ENCODE assay signal across 8 cellular contexts in the genomic region with DNA sequence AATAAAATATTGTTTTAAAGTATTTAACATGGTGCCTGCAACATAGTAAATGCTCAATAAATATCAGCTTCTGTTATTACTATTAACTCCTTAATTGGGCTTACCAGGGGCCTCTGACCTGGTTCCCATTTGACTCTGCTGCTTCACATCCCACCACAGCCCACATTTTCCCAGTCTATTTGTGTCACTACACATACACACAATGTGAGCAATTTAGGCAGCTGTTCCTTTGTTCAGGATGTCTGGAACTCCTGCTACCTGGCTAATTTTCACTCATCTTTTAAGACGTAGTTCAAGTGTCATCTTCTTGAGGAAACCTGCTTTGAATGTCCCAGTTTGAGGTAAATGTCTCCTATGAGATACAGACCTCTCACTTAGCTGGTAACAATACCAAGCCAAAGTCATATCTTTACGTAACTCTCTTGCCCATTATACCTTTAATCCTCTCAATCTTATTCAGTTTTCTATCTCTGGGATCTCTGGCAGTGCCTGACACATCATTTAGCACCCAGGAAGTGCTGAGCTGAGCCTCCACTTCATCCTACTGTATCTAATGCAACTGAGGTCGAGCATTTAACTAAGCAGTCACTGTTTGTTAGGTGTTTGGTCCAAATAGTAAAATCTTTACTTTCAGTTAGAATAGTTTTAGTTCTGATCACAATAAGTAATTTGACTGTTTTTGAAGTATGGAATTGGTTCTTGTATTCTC. TPM values are rescaled to one million over a fixed set of nuclear protein-coding genes. Genes with fewer than 3 reads are reported as not detected.
DNase-seq lines count a peak whose midpoint lies in the region; ATAC-seq and TF ChIP-seq lines count a peak whose summit lies in the region.

No MANE protein-coding gene starts in this region.

- no peak overlapping the region for H2BK12ac ChIP-seq in trophoblast cell (ENCODE audit: low read length)

- peak overlapping the region; percentile 64 for H3K9ac ChIP-seq in Loucy (ENCODE audit: low read depth, low read length, poor library complexity, severe bottlenecking)
- no peak overlapping the region for H3K9ac ChIP-seq in trophoblast cell (ENCODE audit: low read length)

- H3K4me3 ChIP-seq in CD4-positive, alpha-beta memory T cell (ENCODE audit: low read length in 2 of 2), result peak overlapping the region; percentile 9 to 84
- H3K4me3 ChIP-seq in Loucy (ENCODE audit: low read length, poor library complexity, severe bottlenecking) (peak overlapping the region; percentile 96), trophoblast cell (ENCODE audit: low read depth, low read length) (no peak overlapping the region)

- CTCF ChIA-PET in CD4-positive, alpha-beta memory T cell (lab: Charles Lee; ENCODE audit: partially characterized antibody), result interaction anchor here (0.7 to 9.0 kb wide), 9 partner anchors 10 to 47 kb away, joined by 3 to 75 read pairs (median 4); no protein-coding TSS in a partner anchor

- H3K79me2 ChIP-seq in Loucy (ENCODE audit: insufficient read depth, low read length) (peaks cover 96% of the 10 kb centered on the region), trophoblast cell (ENCODE audit: control insufficient read depth, insufficient read depth, low read length, poor library complexity) (peaks cover 26% of the 10 kb centered on the region)

- peak overlapping the region; percentile 90 to 99 (median 98) for H3K4me3 Mint-ChIP-seq in CD4-positive, alpha-beta memory T cell
- no peak overlapping the region for H3K4me3 Mint-ChIP-seq in nephron progenitor cell

- H3K9me3 Mint-ChIP-seq in CD4-positive, alpha-beta memory T cell, result peaks cover 0 to 2% (median 0%) of the 10 kb centered on the region in 8 donors
- no peaks in the 10 kb centered on the region for H3K9me3 Mint-ChIP-seq in nephron progenitor cell

- H3K4me1 Mint-ChIP-seq in CD4-positive, alpha-beta memory T cell, result peaks cover 61 to 80% (median 65%) of the 10 kb centered on the region in 4 donors
- peaks cover 5% of the 10 kb centered on the region for H3K4me1 Mint-ChIP-seq in nephron progenitor cell

- H3K36me3 ChIP-seq in CD4-positive, alpha-beta memory T cell (ENCODE audit: insufficient read depth, low read length), result no peaks in the 10 kb centered on the region
- H3K36me3 ChIP-seq in Loucy (ENCODE audit: insufficient read depth, low read length) (no peaks in the 10 kb centered on the region), trophoblast cell (ENCODE audit: control insufficient read depth in 1 of 2, insufficient read depth in 2 of 2, low read length in 2 of 2) (no peaks in the 10 kb centered on the region)

- H3K4ac ChIP-seq in trophoblast cell (ENCODE audit: low read depth, low read length), result peak overlapping the region; percentile 75

- no peak overlapping the region for H3K18ac ChIP-seq in trophoblast cell (ENCODE audit: low read length)

- intact Hi-C loops in CD4-positive, alpha-beta memory T cell (cut with micrococcal nuclease), result loop anchor here (1.0 to 2.0 kb wide), 2 partner anchors 33 to 922 kb away; a partner anchor contains a TSS

- H3K14ac ChIP-seq in trophoblast cell (ENCODE audit: low read length), result no peak overlapping the region

- H3K27me3 Mint-ChIP-seq in CD4-positive, alpha-beta memory T cell, result no peaks in the 10 kb centered on the region
- H3K27me3 Mint-ChIP-seq in nephron progenitor cell (ENCODE audit: low read depth, poor library complexity), result peaks cover 7% of the 10 kb centered on the region

- WGBS in trophoblast cell (ENCODE audit: extremely low coverage, insufficient coverage, insufficient read length), result no CpG with 5 or more reads among the region's 3 CpGs

- no peak overlapping the region for H2BK5ac ChIP-seq in trophoblast cell (ENCODE audit: low read depth, low read length, poor library complexity)

- peaks cover 71% of the 10 kb centered on the region for H3K4me1 ChIP-seq in CD4-positive, alpha-beta memory T cell (ENCODE audit: insufficient read depth, low read length)
- peaks cover 78% of the 10 kb centered on the region for H3K4me1 ChIP-seq in Loucy (ENCODE audit: insufficient read depth, low read length, poor library complexity, severe bottlenecking)
- H3K4me1 ChIP-seq in trophoblast cell (ENCODE audit: control insufficient read depth in 1 of 2, insufficient read depth in 2 of 2, low read length in 2 of 2), result peaks cover 8 to 23% of the 10 kb centered on the region in 2 experiments

- H2AK5ac ChIP-seq in trophoblast cell (ENCODE audit: low read length), result no peak overlapping the region

- ATAC-seq in HG03108 (IDR thresholded peaks at IDR 0.05; ENCODE audit: unreplicated experiment), result no peak
- ATAC-seq in GM21367 (IDR thresholded peaks at IDR 0.05; ENCODE audit: unreplicated experiment), result no peak

- H2BK120ac ChIP-seq in trophoblast cell (ENCODE audit: insufficient read depth, low read length, poor library complexity), result no peak overlapping the region

- H3K4me2 ChIP-seq in Loucy (ENCODE audit: low read depth, low read length, poor library complexity, severe bottlenecking) (peak overlapping the region; percentile 94), trophoblast cell (ENCODE audit: low read length) (no peak overlapping the region)

- no peak for DNase-seq in CD4-positive, alpha-beta memory T cell
- DNase-seq in dermis blood vessel endothelial cell (peak; percentile 49), trophoblast cell (no peak), nephron progenitor cell (no peak), GM19240 (ENCODE audit: insufficient read length, low spot score) (no peak)

- H4K20me1 ChIP-seq in Loucy (ENCODE audit: insufficient read depth, low read length, poor library complexity, severe bottlenecking), result peaks cover 80% of the 10 kb centered on the region

- no peak overlapping the region for H3K23ac ChIP-seq in trophoblast cell (ENCODE audit: low read length)

- peaks cover 19% of the 10 kb centered on the region for H3K79me1 ChIP-seq in trophoblast cell (ENCODE audit: low read length)

- peaks cover 12% of the 10 kb centered on the region; the same call in 1 of the 2 replicates for H3F3A ChIP-seq in Loucy (ENCODE audit: low read depth)

- H3K9me3 ChIP-seq in CD4-positive, alpha-beta memory T cell (ENCODE audit: control insufficient read depth in 1 of 2, low read length in 2 of 2), result no peaks in the 10 kb centered on the region
- H3K9me3 ChIP-seq in Loucy (ENCODE audit: insufficient read depth, low read depth, low read length) (no peaks in the 10 kb centered on the region), trophoblast cell (ENCODE audit: insufficient read depth, low read depth, low read length) (no peaks in the 10 kb centered on the region)

- H4K8ac ChIP-seq in trophoblast cell (ENCODE audit: low read depth, low read length), result no peak overlapping the region

- peaks cover 5 to 24% of the 10 kb centered on the region in 2 donors for H3K36me3 Mint-ChIP-seq in CD4-positive, alpha-beta memory T cell
- no peaks in the 10 kb centered on the region for H3K36me3 Mint-ChIP-seq in nephron progenitor cell (ENCODE audit: low read depth)

- H3K9me2 ChIP-seq in Loucy (replicated peaks; ENCODE audit: low read depth, low read length), result no peaks in the 10 kb centered on the region

- no peak overlapping the region for H4K91ac ChIP-seq in trophoblast cell (ENCODE audit: low read depth, low read length)

- H4K12ac ChIP-seq in trophoblast cell (ENCODE audit: low read depth, low read length), result no peak overlapping the region

- peak overlapping the region; percentile 88 to 96 (median 93) for H3K27ac Mint-ChIP-seq in CD4-positive, alpha-beta memory T cell
- no peak overlapping the region for H3K27ac Mint-ChIP-seq in nephron progenitor cell

- no peak for TF ChIP-seq CTCF in Loucy (conservative IDR thresholded peaks at IDR 0.05; ENCODE audit: low read length)
- no peak for TF ChIP-seq CTCF in nephron progenitor cell (IDR thresholded peaks at IDR 0.05)

- H3K27me3 ChIP-seq in CD4-positive, alpha-beta memory T cell (ENCODE audit: insufficient read depth, low read length), result no peaks in the 10 kb centered on the region
- H3K27me3 ChIP-seq in Loucy (ENCODE audit: insufficient read depth, low read length, poor library complexity, severe bottlenecking), result no peaks in the 10 kb centered on the region
- H3K27me3 ChIP-seq in trophoblast cell (ENCODE audit: insufficient read depth, low read length), result no peaks in the 10 kb centered on the region

- POLR2A ChIA-PET in CD4-positive, alpha-beta memory T cell (lab: Charles Lee; ENCODE audit: partially characterized antibody), result interaction anchor here (0.8 to 18.1 kb wide), 16 partner anchors 7 to 617 kb away, joined by 3 to 318 read pairs (median 12); no protein-coding TSS in a partner anchor

- H3K27ac ChIP-seq in CD4-positive, alpha-beta memory T cell (ENCODE audit: low read depth, low read length), result peak overlapping the region; percentile 72
- H3K27ac ChIP-seq in trophoblast cell (ENCODE audit: low read depth, low read length), result no peak overlapping the region

- H2AFZ ChIP-seq in Loucy (ENCODE audit: low read length), result no peak overlapping the region
- no peak overlapping the region for H2AFZ ChIP-seq in trophoblast cell (ENCODE audit: insufficient read depth, low read length, poor library complexity)

RNA-seq across cellular contexts. Expression of a gene that starts 4.5 kb away (rescaled TPM):
- 100 to 1,000 TPM; 110 TPM for total RNA-seq in CD4-positive, alpha-beta memory T cell
- 100 to 1,000 TPM in 1 of 2 donors, 10 to 100 TPM in 1; 58.7 to 110 TPM for polyA plus RNA-seq in CD4-positive, alpha-beta memory T cell
- 632 and 715 TPM in 2 replicates for total RNA-seq in dermis blood vessel endothelial cell
- 95.2 and 107 TPM in 2 replicates for polyA plus RNA-seq in trophoblast cell (2013)
